8 cellular contexts compared by ENCODE assay signal in the genomic region with DNA sequence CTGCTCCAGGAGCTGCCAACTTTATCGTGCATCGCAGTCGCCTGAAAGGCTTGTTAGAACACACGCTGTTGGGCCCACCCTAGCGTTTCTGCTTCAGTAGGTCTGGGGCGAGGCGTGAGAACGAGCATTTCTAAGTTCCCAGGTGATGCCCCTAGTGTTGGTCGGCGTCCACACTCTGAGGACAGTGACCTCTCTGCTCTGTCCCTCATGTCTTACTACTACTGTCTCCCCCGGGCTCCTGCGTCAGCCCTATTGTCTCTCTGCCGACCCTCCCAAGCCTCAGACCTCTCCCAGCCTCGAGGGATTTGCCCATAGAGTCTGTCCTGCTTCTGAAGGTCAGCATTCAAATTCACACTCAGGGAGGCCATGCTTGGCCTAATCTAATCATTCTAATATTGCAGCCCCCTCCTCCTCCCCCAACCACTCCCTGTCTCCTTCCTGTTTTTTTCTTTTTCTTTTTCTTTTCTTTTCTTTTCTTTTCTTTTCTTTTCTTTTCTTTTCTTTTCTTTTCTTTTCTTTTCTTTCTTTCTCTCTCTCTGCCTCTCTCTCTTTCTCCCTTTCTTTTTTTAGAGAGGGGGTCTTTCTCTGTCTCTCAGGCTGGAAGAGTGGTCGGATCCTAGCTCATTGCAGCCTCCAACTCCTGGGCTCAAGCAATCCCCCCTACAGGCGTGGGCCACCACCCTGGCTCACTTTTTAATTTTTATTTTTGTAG. TPM values are rescaled to one million over a fixed set of nuclear protein-coding genes. Genes with fewer than 3 reads are reported as not detected.
DNase-seq lines count a peak whose midpoint lies in the region; ATAC-seq, FAIRE-seq and TF ChIP-seq lines count a peak whose summit lies in the region.

No MANE protein-coding gene starts in this region.

- peak overlapping the region; percentile 97 for H3K4me3 ChIP-seq in psoas muscle

- peak overlapping the region; percentile 78 for H3K4me3 Mint-ChIP-seq in activated CD8-positive, alpha-beta T cell treated with anti-CD3 and anti-CD28 coated beads for 36 hours

- H3K27me3 ChIP-seq in psoas muscle (ENCODE audit: insufficient read depth in 3 of 3, low read length in 2 of 3): no peaks in the 10 kb centered on the region

- POLR2A ChIA-PET in activated CD8-positive, alpha-beta T cell treated with anti-CD3 and anti-CD28 coated beads for 36 hours (lab: Charles Lee): interaction anchor here (0.7 to 1.7 kb wide), 7 partner anchors 9 to 1723 kb away, joined by 3 to 7 read pairs (median 3); no protein-coding TSS in a partner anchor

- H3K36me3 ChIP-seq in psoas muscle (ENCODE audit: insufficient read depth in 1 of 2, low read depth in 1 of 2): no peaks in the 10 kb centered on the region

- no peak for TF ChIP-seq POLR2A in GM12892 (IDR thresholded peaks at IDR 0.05; ENCODE audit: low read depth, low read length)

- H3K9me3 ChIP-seq in psoas muscle: no peaks in the 10 kb centered on the region

- H3K36me3 Mint-ChIP-seq in activated CD8-positive, alpha-beta T cell treated with anti-CD3 and anti-CD28 coated beads for 36 hours (ENCODE audit: low read depth): no peaks in the 10 kb centered on the region

- peaks cover 6% of the 10 kb centered on the region for H3K4me1 ChIP-seq in psoas muscle

- FAIRE-seq in GM12892 (lab: Jason Lieb, UNC): peak; percentile 81

- no peak for TF ChIP-seq CTCF in activated CD8-positive, alpha-beta T cell treated with anti-CD3 and anti-CD28 coated beads for 36 hours (IDR thresholded peaks at IDR 0.05)
- TF ChIP-seq CTCF in psoas muscle (IDR thresholded peaks at IDR 0.05): peak; percentile 8

- WGBS in psoas muscle, 3 donors: 11 to 12% (median 12%) methylated on average over 16 of the region's 16 CpGs

- peak; percentile 39 to 48 for DNase-seq in AML-193 (lab: John Stamatoyannopoulos, UW)
- DNase-seq in GM12892 (ENCODE audit: insufficient read length): no peak
- DNase-seq in NCI-H146 (lab: John Stamatoyannopoulos, UW): peak; percentile 71
- DNase-seq in activated CD8-positive, alpha-beta T cell treated with anti-CD3 and anti-CD28 coated beads for 36 hours: peak; percentile 61
- no peak for DNase-seq in left cardiac atrium
- DNase-seq in psoas muscle: peak in 1 of 2 donors; percentile 19
- no peak for DNase-seq in hippocampal formation (lab: John Stamatoyannopoulos, UW)

- peak overlapping the region; percentile 87 for H3K27ac Mint-ChIP-seq in activated CD8-positive, alpha-beta T cell treated with anti-CD3 and anti-CD28 coated beads for 36 hours

- intact Hi-C loops in activated CD8-positive, alpha-beta T cell treated with anti-CD3 and anti-CD28 coated beads for 36 hours (cut with micrococcal nuclease): no loop called here
- intact Hi-C loops in left cardiac atrium (cut with DNase I): no loop called here
- intact Hi-C loops in psoas muscle (cut with DNase I): no loop called here

- CTCF ChIA-PET in activated CD8-positive, alpha-beta T cell treated with anti-CD3 and anti-CD28 coated beads for 36 hours (lab: Charles Lee): interaction anchor here (0.8 to 1.5 kb wide), 4 partner anchors 20 to 103 kb away, joined by 3 to 4 read pairs (median 3); no protein-coding TSS in a partner anchor

- peak overlapping the region; percentile 75 for H3K27ac ChIP-seq in psoas muscle

- ATAC-seq in HG02759 (IDR thresholded peaks at IDR 0.05; ENCODE audit: unreplicated experiment): peak; percentile 42
- peak; percentile 40 for ATAC-seq in activated CD8-positive, alpha-beta T cell treated with anti-CD3 and anti-CD28 coated beads for 36 hours
- ATAC-seq in left cardiac atrium: peak; percentile 46 to 63
- ATAC-seq in psoas muscle: peak; percentile 51 to 77 (median 70)

- peaks cover 18% of the 10 kb centered on the region for H3K4me1 Mint-ChIP-seq in activated CD8-positive, alpha-beta T cell treated with anti-CD3 and anti-CD28 coated beads for 36 hours (ENCODE audit: low read depth)

- no peaks in the 10 kb centered on the region for H3K27me3 Mint-ChIP-seq in activated CD8-positive, alpha-beta T cell treated with anti-CD3 and anti-CD28 coated beads for 36 hours

- H3K9me3 Mint-ChIP-seq in activated CD8-positive, alpha-beta T cell treated with anti-CD3 and anti-CD28 coated beads for 36 hours: no peaks in the 10 kb centered on the region

RNA-seq across cellular contexts. Expression of gene ZFP64, which starts 0.9 kb away (rescaled TPM):
- polyA plus RNA-seq in GM12892 (2012; ENCODE audit: missing spikeins): 9.8 TPM
- total RNA-seq in activated CD8-positive, alpha-beta T cell treated with anti-CD3 and anti-CD28 coated beads for 36 hours: 10 to 100 TPM; 11.6 to 14.2 TPM
- total RNA-seq in left cardiac atrium (1 to 10 TPM; 6.7 to 8.6 TPM), psoas muscle (1 to 10 TPM; 3.1 to 6.5 (median 4.0) TPM)
- 1 to 10 TPM; 2.5 to 4.9 (median 3.2) TPM for polyA plus RNA-seq in psoas muscle

Comparison
In these comparisons a context has a peak if more than half of its experiments do, and no peak if none do; other contexts are left out.
1. DNase-seq: peak in AML-193 (2 of 2), NCI-H146 (single experiment) and activated CD8-positive, alpha-beta T cell treated with anti-CD3 and anti-CD28 coated beads for 36 hours (single experiment); none in GM12892 (single experiment), left cardiac atrium (single experiment) and hippocampal formation (0 of 2).
2. Peak in every context shown above with its lines, with median percentiles within 50 percentile points of each other: ATAC-seq.